Comparison of ENCODE assay signal across 1 cellular context in the genomic region with DNA sequence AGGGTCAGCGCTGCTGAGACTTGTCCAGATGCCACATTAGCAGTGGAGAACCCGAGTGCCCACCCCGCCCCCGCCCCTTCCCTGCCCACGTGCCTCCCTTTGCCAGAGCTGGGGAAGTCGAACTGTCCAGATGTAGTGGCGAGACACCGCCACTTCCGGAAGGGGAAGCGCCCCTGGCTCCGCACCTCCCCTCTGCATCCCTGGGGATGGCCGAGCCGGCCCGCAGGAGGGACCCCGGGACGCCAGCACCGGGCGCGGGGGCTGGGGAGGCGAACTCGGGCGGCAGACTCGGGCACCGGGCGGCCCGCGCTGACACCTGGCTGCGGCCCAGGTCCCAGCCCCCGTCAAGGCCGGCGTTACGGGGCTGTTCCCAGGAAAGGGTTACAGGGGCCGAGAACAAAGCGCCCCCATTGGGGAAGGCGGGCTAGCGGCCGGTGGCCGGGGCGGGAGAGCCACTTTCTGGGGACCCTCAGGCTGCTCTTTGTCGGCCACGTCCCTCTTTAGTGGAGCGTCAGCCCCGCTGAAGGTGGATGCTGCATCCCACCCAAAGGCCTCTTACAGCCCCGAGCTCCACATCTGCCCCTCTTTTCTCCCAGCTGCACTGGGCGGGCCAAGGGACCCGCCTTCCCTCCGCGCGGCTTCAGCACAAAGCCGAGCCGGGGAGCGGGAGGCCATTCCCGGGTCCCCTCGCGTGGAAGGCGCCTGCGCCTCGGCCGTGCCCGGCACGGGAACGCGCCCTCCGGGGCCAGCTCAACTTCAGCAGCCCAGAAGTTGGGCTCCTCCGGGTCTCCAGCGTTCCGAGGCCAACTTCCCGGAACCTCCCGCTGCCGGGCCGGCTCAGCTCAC.
TF ChIP-seq lines count a peak whose summit lies in the region.

No MANE protein-coding gene starts in this region.

TF ChIP-seq in H1, 55 proteins besides CTCF, POLR2A, EP300 and RAD21 (continued from another document):
- TF ChIP-seq GABPA (IDR thresholded peaks at IDR 0.05; ENCODE audit: borderline replicate concordance, insufficient read depth, low read length) (0 out of 2 replicates have a peak, but pooled peaks have one; percentile 17), TCF12 (IDR thresholded peaks at IDR 0.05; ENCODE audit: low read depth, low read length) (no peak), RNF2 (IDR thresholded peaks at IDR 0.05; ENCODE audit: borderline replicate concordance, low read depth, low read length, missing control alignments, poor library complexity, severe bottlenecking) (peak; percentile 15), CHD2 (IDR thresholded peaks at IDR 0.05; ENCODE audit: low read length) (no peak), YY1 (IDR thresholded peaks at IDR 0.05; ENCODE audit: low read depth, low read length) (peak; percentile 36; the same call in 1 of the 2 replicates), HDAC2 (IDR thresholded peaks at IDR 0.05; ENCODE audit: borderline replicate concordance in 1 of 2, low read depth in 2 of 2, low read length in 2 of 2) (peak in 1 of 2 experiments; percentile 60; a peak in 1 of 4 replicates), KDM5A (IDR thresholded peaks at IDR 0.05; ENCODE audit: low read length) (no peak), PHF8 (conservative IDR thresholded peaks at IDR 0.05; ENCODE audit: low read depth, low read length) (peak; percentile 14; the same call in 1 of the 2 replicates), FOSL1 (IDR thresholded peaks at IDR 0.05; ENCODE audit: insufficient read depth, low read depth, low read length) (no peak), BCL11A (IDR thresholded peaks at IDR 0.05; ENCODE audit: low read depth in 2 of 2, low read length in 2 of 2) (no peak), RBBP5 (IDR thresholded peaks at IDR 0.05; ENCODE audit: borderline replicate concordance, low read depth, low read length) (peak; percentile 19; the same call in 1 of the 2 replicates), KDM1A (IDR thresholded peaks at IDR 0.05; ENCODE audit: borderline replicate concordance, low read length) (no peak), CEBPB (IDR thresholded peaks at IDR 0.05; ENCODE audit: low read depth, low read length) (no peak)
- TF ChIP-seq, protein P1, sequence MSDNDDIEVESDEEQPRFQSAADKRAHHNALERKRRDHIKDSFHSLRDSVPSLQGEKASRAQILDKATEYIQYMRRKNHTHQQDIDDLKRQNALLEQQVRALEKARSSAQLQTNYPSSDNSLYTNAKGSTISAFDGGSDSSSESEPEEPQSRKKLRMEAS (IDR thresholded peaks at IDR 0.05), result peak; percentile 75
